28 cellular contexts compared by ENCODE assay signal in genomic region chr9:73223594-73223993, GRCh38.
"Had no signal": no experiment of that assay in that cellular context is flagged by ENCODE, and none has a peak within 500 bp of the region (broad histone marks: within the 10 kb centered on the region; RNA-seq: fewer than 3 reads in every experiment).

No MANE protein-coding gene starts in this region.

- H3K4me3 ChIP-seq: left lung, lower lobe of right lung, pancreas, prostate gland, right lobe of liver, smooth muscle cell, tibial nerve, vagina had no signal

- H3K4me1 Mint-ChIP-seq: immature natural killer cell; naive thymus-derived CD8-positive, alpha-beta T cell; nephron; neural crest cell; stimulated activated memory B cell treated with anti-CD40 and anti-IgM and Interleukin-4, amounts not matched to agents 10 μg/mL and 1 μg/mL and 100 μg/mL, for 72 hours had no signal

- DNase-seq: hypothalamus; immature natural killer cell; kidney; left colon; lower lobe of right lung; mammary epithelial cell; mesenchymal stem cell; naive thymus-derived CD8-positive, alpha-beta T cell; nucleus accumbens; right lobe of liver; stimulated activated CD4-positive, alpha-beta T cell treated with anti-CD3 and anti-CD28 coated beads, Interleukin-1b, Interleukin-23, amount 100 ng/mL, for 48 hours; stimulated activated CD4-positive, alpha-beta T cell treated with anti-CD3 and anti-CD28 coated beads, Interleukin-2, amount 100 ng/mL, for 48 hours; stimulated activated CD4-positive, alpha-beta T cell treated with anti-CD3 and anti-CD28 coated beads, Interleukin-4, amount 100 ng/mL, for 4 hours; stimulated activated CD8-positive, alpha-beta memory T cell treated with anti-CD3 and anti-CD28 coated beads, Interleukin-4, amount 100 ng/mL, for 48 hours; stimulated activated naive CD4-positive, alpha-beta T cell treated with Interleukin-2 at 50 U/mL for 16 hours; stimulated activated naive CD8-positive, alpha-beta T cell treated with anti-CD3 and anti-CD28 coated beads, Interleukin-15, amount 100 ng/mL, for 72 hours; substantia nigra had no signal

- H3K4me1 ChIP-seq: left lung, lower lobe of right lung, pancreas, prostate gland, right lobe of liver, vagina had no signal

- H3K27me3 Mint-ChIP-seq: type B pancreatic cell had no signal

- H3K27me3 ChIP-seq: left lung, pancreas, right lobe of liver, tibial nerve, vagina had no signal

- H3K9me3 ChIP-seq: left lung, lower lobe of right lung, pancreas, prostate gland, right lobe of liver, tibial nerve, vagina had no signal

- H3K4me3 Mint-ChIP-seq: immature natural killer cell; naive thymus-derived CD8-positive, alpha-beta T cell; nephron; neural crest cell; stimulated activated memory B cell treated with anti-CD40 and anti-IgM and Interleukin-4, amounts not matched to agents 10 μg/mL and 1 μg/mL and 100 μg/mL, for 72 hours; stimulated activated naive CD8-positive, alpha-beta T cell treated with anti-CD3 and anti-CD28 coated beads, Interleukin-15, amount 100 ng/mL, for 72 hours; type B pancreatic cell had no signal

- H3K9me3 Mint-ChIP-seq: immature natural killer cell had no signal

- H3K27ac Mint-ChIP-seq: immature natural killer cell; nephron; stimulated activated memory B cell treated with anti-CD40 and anti-IgM and Interleukin-4, amounts not matched to agents 10 μg/mL and 1 μg/mL and 100 μg/mL, for 72 hours; type B pancreatic cell had no signal

- H3K4me2 ChIP-seq: smooth muscle cell had no signal

- H3K36me3 Mint-ChIP-seq: immature natural killer cell; stimulated activated memory B cell treated with anti-CD40 and anti-IgM and Interleukin-4, amounts not matched to agents 10 μg/mL and 1 μg/mL and 100 μg/mL, for 72 hours; type B pancreatic cell had no signal

- ATAC-seq: left colon; left lung; lower lobe of right lung; naive thymus-derived CD8-positive, alpha-beta T cell; pancreas; right lobe of liver; stimulated activated memory B cell treated with anti-CD40 and anti-IgM and Interleukin-4, amounts not matched to agents 10 μg/mL and 1 μg/mL and 100 μg/mL, for 72 hours; stimulated activated naive CD8-positive, alpha-beta T cell treated with anti-CD3 and anti-CD28 coated beads, Interleukin-15, amount 100 ng/mL, for 72 hours had no signal

- H3K27ac ChIP-seq: left lung, lower lobe of right lung, pancreas, prostate gland, right lobe of liver, tibial nerve, vagina had no signal

- FAIRE-seq: islet of Langerhans, kidney, pancreas had no signal

- H3K36me3 ChIP-seq: left lung, lower lobe of right lung, pancreas, prostate gland, right lobe of liver, tibial nerve, vagina had no signal
